In the genomic region with DNA sequence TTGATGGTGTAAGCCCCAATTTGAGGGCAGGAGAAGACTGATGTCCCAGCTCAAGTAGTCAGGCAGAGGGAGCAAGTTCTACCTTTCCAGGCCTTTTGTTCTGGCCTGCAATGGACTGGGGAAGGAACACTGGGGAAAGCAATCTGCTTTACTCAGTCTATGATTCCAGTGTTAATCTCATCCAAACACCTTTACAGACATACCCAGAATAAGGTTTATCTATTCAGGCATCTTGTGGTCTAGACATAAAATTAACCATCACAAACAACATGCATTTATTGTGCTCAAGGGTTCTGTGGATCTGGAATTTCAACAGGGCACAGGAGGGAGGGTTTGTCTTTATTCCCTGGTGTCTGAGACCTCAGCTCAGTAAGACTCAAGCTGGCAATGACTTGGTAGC, we compare ENCODE assay signal across 18 cellular contexts. TPM values are rescaled to one million over a fixed set of nuclear protein-coding genes. Genes with fewer than 3 reads are reported as not detected.
A peak's percentile ranks its signal among the peaks of the same experiment; 100 is the strongest.
DNase-seq lines count a peak whose midpoint lies in the region; ATAC-seq and TF ChIP-seq lines count a peak whose summit lies in the region.
"Had no signal": no experiment of that assay in that cellular context is flagged by ENCODE, and none has a peak within 500 bp of the region (broad histone marks: within the 10 kb centered on the region; RNA-seq: fewer than 3 reads in every experiment).

No MANE protein-coding gene starts in this region.

- H3K27ac ChIP-seq in CD4-positive, CD25-positive, alpha-beta regulatory T cell (ENCODE audit: insufficient read depth, low read length, poor library complexity, severe bottlenecking) = no peak overlapping the region
- peak overlapping the region; percentile 53 for H3K27ac ChIP-seq in WERI-Rb-1
- no peak overlapping the region for H3K27ac ChIP-seq in endodermal cell (ENCODE audit: low read depth, low read length)
- H3K27ac ChIP-seq: 22Rv1, BLaER1 had no signal

- no peaks in the 10 kb centered on the region for H3K27me3 Mint-ChIP-seq in CD4-positive, CD25-positive, alpha-beta regulatory T cell
- no peaks in the 10 kb centered on the region for H3K27me3 Mint-ChIP-seq in endodermal cell (ENCODE audit: insufficient read depth)

- H3K4me1 ChIP-seq in CD4-positive, CD25-positive, alpha-beta regulatory T cell (ENCODE audit: control insufficient read depth, insufficient read depth, low read length, poor library complexity, severe bottlenecking) = peaks cover 58% of the 10 kb centered on the region
- H3K4me1 ChIP-seq in BE2C (no peaks in the 10 kb centered on the region), endodermal cell (ENCODE audit: control insufficient read depth, insufficient read depth, low read length) (no peaks in the 10 kb centered on the region)

- peaks cover 39 to 78% (median 58%) of the 10 kb centered on the region in 4 donors for H3K4me1 Mint-ChIP-seq in CD4-positive, CD25-positive, alpha-beta regulatory T cell
- H3K4me1 Mint-ChIP-seq in endodermal cell = no peaks in the 10 kb centered on the region
- H3K4me1 Mint-ChIP-seq: H9 had no signal

- no peak overlapping the region for H3K9ac ChIP-seq in endodermal cell (ENCODE audit: extremely low read depth, low read length, poor library complexity, severe bottlenecking)
- H3K9ac ChIP-seq: BLaER1 had no signal

- DNase-seq in NCI-H82 (lab: John Stamatoyannopoulos, UW) (peak; percentile 19), NCI-H82 treated with DMSO at 0.1 percent for 48 hours (lab: John Stamatoyannopoulos, UW; ENCODE audit: unreplicated experiment) (no peak), OCI-M1 (lab: John Stamatoyannopoulos, UW) (peak; percentile 30), WERI-Rb-1 (no peak), BE2C (no peak), endodermal cell (no peak)
- DNase-seq in CD4-positive, CD25-positive, alpha-beta regulatory T cell = no peak
- DNase-seq: Caco-2; CD8-positive, alpha-beta T cell; DMS53; GF-D8; GOT3; H9 had no signal

- TF ChIP-seq CTCF in WERI-Rb-1 (IDR thresholded peaks at IDR 0.05; ENCODE audit: low read depth, low read length) (no peak), BE2C (IDR thresholded peaks at IDR 0.05; ENCODE audit: low read depth, low read length) (no peak), endodermal cell (conservative IDR thresholded peaks at IDR 0.05) (no peak)

- H3K9me3 ChIP-seq in CD4-positive, CD25-positive, alpha-beta regulatory T cell (ENCODE audit: control insufficient read depth in 2 of 2, low read length in 2 of 2) = peaks cover 0 to 7% of the 10 kb centered on the region in 2 experiments
- H3K9me3 ChIP-seq in WERI-Rb-1 (ENCODE audit: severe bottlenecking) (peaks cover 3% of the 10 kb centered on the region), BE2C (no peaks in the 10 kb centered on the region), endodermal cell (ENCODE audit: control insufficient read depth, low read length) (peaks cover 10% of the 10 kb centered on the region)

- no peaks in the 10 kb centered on the region for H3K27me3 ChIP-seq in CD4-positive, CD25-positive, alpha-beta regulatory T cell (ENCODE audit: control insufficient read depth, insufficient read depth, low read length)
- H3K27me3 ChIP-seq in WERI-Rb-1 (ENCODE audit: insufficient read depth, low read depth, severe bottlenecking) = no peaks in the 10 kb centered on the region
- H3K27me3 ChIP-seq in BE2C = no peaks in the 10 kb centered on the region
- H3K27me3 ChIP-seq in endodermal cell (ENCODE audit: control insufficient read depth, insufficient read depth, low read length, poor library complexity, severe bottlenecking) = no peaks in the 10 kb centered on the region
- H3K27me3 ChIP-seq: BLaER1 had no signal

- peak overlapping the region; percentile 55 to 84 (median 79) for H3K27ac Mint-ChIP-seq in CD4-positive, CD25-positive, alpha-beta regulatory T cell
- no peak overlapping the region for H3K27ac Mint-ChIP-seq in endodermal cell
- H3K27ac Mint-ChIP-seq: CD8-positive, alpha-beta T cell; H9 had no signal

- no peaks in the 10 kb centered on the region for H3K36me3 ChIP-seq in CD4-positive, CD25-positive, alpha-beta regulatory T cell (ENCODE audit: control insufficient read depth, insufficient read depth, low read length)
- H3K36me3 ChIP-seq in WERI-Rb-1 (no peaks in the 10 kb centered on the region), BE2C (no peaks in the 10 kb centered on the region), endodermal cell (ENCODE audit: control insufficient read depth, insufficient read depth, low read length) (no peaks in the 10 kb centered on the region)

- no peak overlapping the region for H3K4me3 ChIP-seq in CD4-positive, CD25-positive, alpha-beta regulatory T cell (ENCODE audit: low read depth, low read length)
- no peak overlapping the region for H3K4me3 ChIP-seq in WERI-Rb-1 (ENCODE audit: low read depth, low read length)
- no peak overlapping the region for H3K4me3 ChIP-seq in BE2C (ENCODE audit: low read depth, low read length)
- no peak overlapping the region for H3K4me3 ChIP-seq in endodermal cell (ENCODE audit: low read length)
- H3K4me3 ChIP-seq: BLaER1 had no signal

- ATAC-seq in CD4-positive, CD25-positive, alpha-beta regulatory T cell (ENCODE audit: low read depth in 2 of 2) = no peak
- ATAC-seq in HG03025 (IDR thresholded peaks at IDR 0.05; ENCODE audit: low FRiP score, unreplicated experiment) = no peak
- ATAC-seq: CD8-positive, alpha-beta T cell had no signal

- H3K4me3 Mint-ChIP-seq in CD4-positive, CD25-positive, alpha-beta regulatory T cell = no peak overlapping the region
- no peak overlapping the region for H3K4me3 Mint-ChIP-seq in endodermal cell
- H3K4me3 Mint-ChIP-seq: CD8-positive, alpha-beta T cell; H9 had no signal

- H3K9me3 Mint-ChIP-seq in CD4-positive, CD25-positive, alpha-beta regulatory T cell = no peaks in the 10 kb centered on the region
- H3K9me3 Mint-ChIP-seq in endodermal cell = peaks cover 7% of the 10 kb centered on the region
- H3K9me3 Mint-ChIP-seq: CD8-positive, alpha-beta T cell; H9 had no signal

- H3K36me3 Mint-ChIP-seq in CD4-positive, CD25-positive, alpha-beta regulatory T cell = peaks cover 7% of the 10 kb centered on the region
- no peaks in the 10 kb centered on the region for H3K36me3 Mint-ChIP-seq in endodermal cell (ENCODE audit: low read depth)

RNA-seq across cellular contexts. Expression of gene RSPH3, which starts 14.4 kb away (rescaled TPM):
- total RNA-seq in CD4-positive, CD25-positive, alpha-beta regulatory T cell = 1.5 TPM
- polyA plus RNA-seq in CD4-positive, CD25-positive, alpha-beta regulatory T cell = 1 to 10 TPM; 2.0 to 3.4 (median 2.5) TPM
- polyA plus RNA-seq in BE2C (2012; ENCODE audit: insufficient read depth, insufficient read length, low read depth) = 2.3 TPM
- total RNA-seq in endodermal cell = 10 to 100 TPM in 1 of 2 donors, 1 to 10 TPM in 1; 7.4 to 10.3 TPM
- 5.0 TPM for polyA plus RNA-seq in endodermal cell (2013, experiment 1 of 2)
- polyA plus RNA-seq in endodermal cell (2013, experiment 2 of 2) = 4.5 TPM

RNA-seq across cellular contexts. Expression of gene TAGAP, which starts 30.4 kb away (rescaled TPM):
- 330 TPM for total RNA-seq in CD4-positive, CD25-positive, alpha-beta regulatory T cell
- polyA plus RNA-seq in CD4-positive, CD25-positive, alpha-beta regulatory T cell = 100 to 1,000 TPM; 105 to 191 (median 161) TPM
- polyA plus RNA-seq in BE2C (2012; ENCODE audit: insufficient read depth, insufficient read length, low read depth) = not detected
- total RNA-seq in endodermal cell = under 1 TPM in 1 of 2 donors, not detected in 1; 0.24 TPM
- not detected for polyA plus RNA-seq in endodermal cell (2013, experiment 1 of 2)
- polyA plus RNA-seq in endodermal cell (2013, experiment 2 of 2) = not detected
- total RNA-seq: A673, Caco-2, H9, HT1080 had no signal

Comparison
In these comparisons a context has a peak if more than half of its experiments do, and no peak if none do; other contexts are left out.
1. DNase-seq: peak in NCI-H82 (single experiment) and OCI-M1 (single experiment); none in NCI-H82 treated with DMSO at 0.1 percent for 48 hours (single experiment), CD4-positive, CD25-positive, alpha-beta regulatory T cell (0 of 3), WERI-Rb-1 (single experiment), BE2C (single experiment) and endodermal cell (single experiment).
2. RNA of gene TAGAP, which starts 30.4 kb away (total RNA-seq): 330 TPM in CD4-positive, CD25-positive, alpha-beta regulatory T cell (single experiment); 0.24 TPM in endodermal cell; every median in the first group is over 100 times any median in the second.